In genomic region chr6:133171989-133172604, GRCh38 we compare ENCODE assay signal across 26 cellular contexts.
DNase-seq lines count a peak whose midpoint lies in the region; ATAC-seq, FAIRE-seq and TF ChIP-seq lines count a peak whose summit lies in the region.
"Had no signal": no experiment of that assay in that cellular context is flagged by ENCODE, and none has a peak within 500 bp of the region (broad histone marks: within the 10 kb centered on the region; RNA-seq: fewer than 3 reads in every experiment).

No MANE protein-coding gene starts in this region.

- intact Hi-C loops in natural killer cell (cut with micrococcal nuclease) (no loop called here), upper lobe of right lung (cut with DNase I) (no loop called here)

- H3K9me3 ChIP-seq in gastroesophageal sphincter (no peaks in the 10 kb centered on the region), upper lobe of right lung (no peaks in the 10 kb centered on the region)
- H3K9me3 ChIP-seq: BE2C had no signal

- H3K4me3 ChIP-seq in gastroesophageal sphincter (no peak overlapping the region), upper lobe of right lung (no peak overlapping the region)
- H3K4me3 ChIP-seq: GM12878 had no signal

- no peak for DNase-seq in natural killer cell treated with Interleukin-12 subunit alpha and Interleukin-12 subunit beta and Interleukin-15 and Interleukin-18, amount 100 ng/mL, for 72 hours (ENCODE audit: low spot score)
- DNase-seq in natural killer cell (no peak), upper lobe of right lung (no peak), ACHN (no peak), urothelium cell line (ENCODE audit: low spot score) (no peak)
- DNase-seq in stimulated activated effector memory CD8-positive, alpha-beta T cell treated with anti-CD3 and anti-CD28 coated beads, Interleukin-12 subunit alpha, Interleukin-12 subunit beta, amount 100 ng/mL, for 72 hours (ENCODE audit: low spot score in 2 of 2): no peak
- DNase-seq: AML-193; BE2C; CD4-positive, alpha-beta T cell; CD8-positive, alpha-beta memory T cell; DMS 273 treated with DMSO at 0.1 percent for 48 hours; DMS79; EL; GDM1; GOT3; H7; HCEC 1CT had no signal

- H3K27ac ChIP-seq in gastroesophageal sphincter (no peak overlapping the region), upper lobe of right lung (no peak overlapping the region)
- H3K27ac ChIP-seq: 22Rv1; BLaER1 treated with 17β-estradiol and CSF1 and Interleukin-3, amounts not matched to agents 10 nM and 100 nM had no signal

- no peaks in the 10 kb centered on the region for H3K4me1 Mint-ChIP-seq in natural killer cell treated with Interleukin-12 subunit alpha and Interleukin-12 subunit beta and Interleukin-15 and Interleukin-18, amount 100 ng/mL, for 72 hours (ENCODE audit: low read depth in 2 of 2)
- no peaks in the 10 kb centered on the region for H3K4me1 Mint-ChIP-seq in natural killer cell
- no peaks in the 10 kb centered on the region for H3K4me1 Mint-ChIP-seq in stimulated activated effector memory CD8-positive, alpha-beta T cell treated with anti-CD3 and anti-CD28 coated beads, Interleukin-12 subunit alpha, Interleukin-12 subunit beta, amount 100 ng/mL, for 72 hours
- H3K4me1 Mint-ChIP-seq: CD14-positive monocyte; CD8-positive, alpha-beta memory T cell had no signal

- peaks cover 7% of the 10 kb centered on the region for H3K9me3 Mint-ChIP-seq in natural killer cell treated with Interleukin-12 subunit alpha and Interleukin-12 subunit beta and Interleukin-15 and Interleukin-18, amount 100 ng/mL, for 72 hours
- peaks cover 6 to 7% of the 10 kb centered on the region in 2 donors for H3K9me3 Mint-ChIP-seq in natural killer cell
- H3K9me3 Mint-ChIP-seq in stimulated activated effector memory CD8-positive, alpha-beta T cell treated with anti-CD3 and anti-CD28 coated beads, Interleukin-12 subunit alpha, Interleukin-12 subunit beta, amount 100 ng/mL, for 72 hours: no peaks in the 10 kb centered on the region
- H3K9me3 Mint-ChIP-seq: CD4-positive, alpha-beta T cell had no signal

- H3K4me3 Mint-ChIP-seq in natural killer cell treated with Interleukin-12 subunit alpha and Interleukin-12 subunit beta and Interleukin-15 and Interleukin-18, amount 100 ng/mL, for 72 hours: no peak overlapping the region
- no peak overlapping the region for H3K4me3 Mint-ChIP-seq in natural killer cell
- H3K4me3 Mint-ChIP-seq in stimulated activated effector memory CD8-positive, alpha-beta T cell treated with anti-CD3 and anti-CD28 coated beads, Interleukin-12 subunit alpha, Interleukin-12 subunit beta, amount 100 ng/mL, for 72 hours: no peak overlapping the region
- H3K4me3 Mint-ChIP-seq: CD14-positive monocyte; CD4-positive, alpha-beta T cell; CD8-positive, alpha-beta memory T cell had no signal

- no peak for TF ChIP-seq EP300 in gastroesophageal sphincter (IDR thresholded peaks at IDR 0.05)

- peak; percentile 52 to 53 for ATAC-seq in natural killer cell treated with Interleukin-12 subunit alpha and Interleukin-12 subunit beta and Interleukin-15 and Interleukin-18, amount 100 ng/mL, for 72 hours
- no peak for ATAC-seq in natural killer cell
- ATAC-seq in gastroesophageal sphincter: peak; percentile 13
- peak; percentile 47 for ATAC-seq in stimulated activated effector memory CD8-positive, alpha-beta T cell treated with anti-CD3 and anti-CD28 coated beads, Interleukin-12 subunit alpha, Interleukin-12 subunit beta, amount 100 ng/mL, for 72 hours
- peak; percentile 35 for ATAC-seq in upper lobe of right lung
- ATAC-seq in GM19455 (IDR thresholded peaks at IDR 0.05; ENCODE audit: unreplicated experiment): no peak
- ATAC-seq: GM12878 had no signal

- H3K36me3 ChIP-seq in gastroesophageal sphincter (no peaks in the 10 kb centered on the region), upper lobe of right lung (no peaks in the 10 kb centered on the region)
- H3K36me3 ChIP-seq: BE2C had no signal

- H3K27me3 Mint-ChIP-seq in natural killer cell treated with Interleukin-12 subunit alpha and Interleukin-12 subunit beta and Interleukin-15 and Interleukin-18, amount 100 ng/mL, for 72 hours: no peaks in the 10 kb centered on the region
- no peaks in the 10 kb centered on the region for H3K27me3 Mint-ChIP-seq in natural killer cell (ENCODE audit: low read depth in 2 of 2)
- H3K27me3 Mint-ChIP-seq: CD4-positive, alpha-beta T cell; CD8-positive, alpha-beta memory T cell had no signal

- H3K4me1 ChIP-seq in gastroesophageal sphincter (no peaks in the 10 kb centered on the region), upper lobe of right lung (no peaks in the 10 kb centered on the region)
- H3K4me1 ChIP-seq: BE2C; BLaER1 treated with 17β-estradiol and CSF1 and Interleukin-3, amounts not matched to agents 10 nM and 100 nM had no signal

- no peak for TF ChIP-seq POLR2A in gastroesophageal sphincter (IDR thresholded peaks at IDR 0.05)

- H3K27ac Mint-ChIP-seq in natural killer cell treated with Interleukin-12 subunit alpha and Interleukin-12 subunit beta and Interleukin-15 and Interleukin-18, amount 100 ng/mL, for 72 hours: no peak overlapping the region
- no peak overlapping the region for H3K27ac Mint-ChIP-seq in natural killer cell
- H3K27ac Mint-ChIP-seq in stimulated activated effector memory CD8-positive, alpha-beta T cell treated with anti-CD3 and anti-CD28 coated beads, Interleukin-12 subunit alpha, Interleukin-12 subunit beta, amount 100 ng/mL, for 72 hours: no peak overlapping the region
- H3K27ac Mint-ChIP-seq: CD14-positive monocyte; CD4-positive, alpha-beta T cell; CD8-positive, alpha-beta memory T cell had no signal

- 75% methylated on average over 2 of the region's 3 CpGs; no CpG with 5 or more reads in 1 of the 2 donors for WGBS in gastroesophageal sphincter (ENCODE audit: low coverage in 1 of 2), 2 donors

- in situ Hi-C loops in ACHN (cut with HindIII; ENCODE audit: low pct_ligation_motif_present, low pct_unique_long_range_greater_than_20kb, low sequenced_read_pairs): no loop called here

- no peaks in the 10 kb centered on the region for H3K36me3 Mint-ChIP-seq in natural killer cell treated with Interleukin-12 subunit alpha and Interleukin-12 subunit beta and Interleukin-15 and Interleukin-18, amount 100 ng/mL, for 72 hours
- H3K36me3 Mint-ChIP-seq in natural killer cell: no peaks in the 10 kb centered on the region
- no peaks in the 10 kb centered on the region for H3K36me3 Mint-ChIP-seq in stimulated activated effector memory CD8-positive, alpha-beta T cell treated with anti-CD3 and anti-CD28 coated beads, Interleukin-12 subunit alpha, Interleukin-12 subunit beta, amount 100 ng/mL, for 72 hours
- H3K36me3 Mint-ChIP-seq: CD14-positive monocyte; CD8-positive, alpha-beta memory T cell had no signal

- TF ChIP-seq CTCF in natural killer cell (IDR thresholded peaks at IDR 0.05): no peak
- no peak for TF ChIP-seq CTCF in gastroesophageal sphincter (IDR thresholded peaks at IDR 0.05)
- TF ChIP-seq CTCF in upper lobe of right lung (IDR thresholded peaks at IDR 0.05): no peak

- no peak for FAIRE-seq in urothelium cell line (lab: Jason Lieb, UNC)
- FAIRE-seq: A204.1, D721Med, GM12878, GM19239 had no signal

- H3K27me3 ChIP-seq in gastroesophageal sphincter (no peaks in the 10 kb centered on the region), upper lobe of right lung (no peaks in the 10 kb centered on the region)
- H3K27me3 ChIP-seq: BE2C; BLaER1 treated with 17β-estradiol and CSF1 and Interleukin-3, amounts not matched to agents 10 nM and 100 nM had no signal

Comparison
In these comparisons a context has a peak if more than half of its experiments do, and no peak if none do; other contexts are left out.
1. ATAC-seq: peak in natural killer cell treated with Interleukin-12 subunit alpha and Interleukin-12 subunit beta and Interleukin-15 and Interleukin-18, amount 100 ng/mL, for 72 hours (2 of 2), gastroesophageal sphincter (single experiment), stimulated activated effector memory CD8-positive, alpha-beta T cell treated with anti-CD3 and anti-CD28 coated beads, Interleukin-12 subunit alpha, Interleukin-12 subunit beta, amount 100 ng/mL, for 72 hours (single experiment) and upper lobe of right lung (single experiment); none in natural killer cell (0 of 3) and GM19455 (single experiment).